Comparison of ENCODE assay signal across 24 cellular contexts in the genomic region with DNA sequence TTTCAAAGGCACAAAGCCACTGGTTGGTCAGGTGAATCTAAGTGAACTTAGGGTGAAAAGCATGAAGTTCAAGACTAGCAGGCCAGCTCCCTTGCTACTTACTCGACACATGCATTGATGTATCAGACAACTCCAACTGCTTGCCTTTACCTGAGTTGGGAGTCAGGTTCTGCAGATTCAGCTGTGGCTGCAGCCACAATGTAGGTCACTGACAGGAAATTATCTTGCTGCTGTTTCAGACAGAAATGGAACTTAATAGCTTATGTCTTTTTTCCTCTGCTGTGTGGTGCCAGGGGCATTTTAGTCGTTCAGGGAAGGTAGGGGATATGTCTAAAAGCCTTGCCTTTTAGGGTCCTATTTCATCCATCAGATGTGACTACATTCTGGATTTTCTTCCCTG.
"Had no signal": no experiment of that assay in that cellular context is flagged by ENCODE, and none has a peak within 500 bp of the region (broad histone marks: within the 10 kb centered on the region; RNA-seq: fewer than 3 reads in every experiment).

No MANE protein-coding gene starts in this region.

- H3K4me1 Mint-ChIP-seq: neural progenitor cell had no signal

- H3K4me1 ChIP-seq: left ventricle myocardium inferior, lower lobe of right lung, neural progenitor cell, right atrium auricular region, sigmoid colon, suprapubic skin, thyroid gland had no signal

- H3K4me2 ChIP-seq: hepatocyte, neural progenitor cell had no signal

- H2AFZ ChIP-seq: hepatocyte, neural progenitor cell had no signal

- H3K27ac Mint-ChIP-seq: endodermal cell; natural killer cell treated with Interleukin-12 subunit alpha and Interleukin-12 subunit beta and Interleukin-15 and Interleukin-18, amount 100 ng/mL, for 72 hours; neural progenitor cell; type B pancreatic cell had no signal

- DNase-seq: dermis blood vessel endothelial cell; endodermal cell; erythroblast; foreskin melanocyte; head of caudate nucleus; kidney; left cardiac atrium; left ventricle myocardium inferior; lower lobe of right lung; mesenchymal stem cell; midbrain; nucleus accumbens; ovary; sigmoid colon; stimulated activated CD4-positive, alpha-beta T cell treated with anti-CD3 and anti-CD28 coated beads, Interleukin-12 subunit alpha, Interleukin-12 subunit beta, amount 100 ng/mL, for 4 hours; stimulated activated naive CD8-positive, alpha-beta T cell treated with anti-CD3 and anti-CD28 coated beads, Interleukin-15, Interleukin-2, amounts not matched to agents 100 U/mL and 50 U/mL, for 24 hours; thyroid gland had no signal

- H3K9me3 ChIP-seq: left ventricle myocardium inferior, lower lobe of right lung, ovary, right atrium auricular region, sigmoid colon, suprapubic skin, thyroid gland had no signal

- H3K27me3 ChIP-seq: ovary, right atrium auricular region, thyroid gland had no signal

- H3K4me3 ChIP-seq: hepatocyte, left ventricle myocardium inferior, lower lobe of right lung, neural progenitor cell, ovary, right atrium auricular region, sigmoid colon, skin epidermis, suprapubic skin, thyroid gland had no signal

- H3K4me3 Mint-ChIP-seq: endodermal cell; natural killer cell treated with Interleukin-12 subunit alpha and Interleukin-12 subunit beta and Interleukin-15 and Interleukin-18, amount 100 ng/mL, for 72 hours; neural progenitor cell; type B pancreatic cell had no signal

- H3K79me2 ChIP-seq: hepatocyte had no signal

- H3K36me3 ChIP-seq: left ventricle myocardium inferior, lower lobe of right lung, neural progenitor cell, ovary, right atrium auricular region, sigmoid colon, suprapubic skin, thyroid gland had no signal

- H3K36me3 Mint-ChIP-seq: natural killer cell treated with Interleukin-12 subunit alpha and Interleukin-12 subunit beta and Interleukin-15 and Interleukin-18, amount 100 ng/mL, for 72 hours; neural progenitor cell; type B pancreatic cell had no signal

- H3K9me3 Mint-ChIP-seq: endodermal cell, neural progenitor cell, type B pancreatic cell had no signal

- H3K27ac ChIP-seq: hepatocyte, left ventricle myocardium inferior, lower lobe of right lung, neural progenitor cell, ovary, right atrium auricular region, sigmoid colon, suprapubic skin, thyroid gland had no signal

- ATAC-seq: left cardiac atrium; lower lobe of right lung; natural killer cell treated with Interleukin-12 subunit alpha and Interleukin-12 subunit beta and Interleukin-15 and Interleukin-18, amount 100 ng/mL, for 72 hours; stimulated activated naive CD8-positive, alpha-beta T cell treated with anti-CD3 and anti-CD28 coated beads, Interleukin-15, Interleukin-2, amounts not matched to agents 100 U/mL and 50 U/mL, for 24 hours had no signal
